8 cellular contexts compared by ENCODE assay signal in genomic region chr9:69412741-69413150, GRCh38.
DNase-seq lines count a peak whose midpoint lies in the region; TF ChIP-seq lines count a peak whose summit lies in the region.

No MANE protein-coding gene starts in this region.

- DNase-seq in Calu3 (peak; percentile 76), Karpas-422 (peak; percentile 54), cerebellar cortex (ENCODE audit: low spot score) (peak; percentile 74), left kidney (ENCODE audit: low read depth, low spot score) (peak; percentile 91), thyroid gland (peak; percentile 78 to 81), activated gamma-delta T cell treated with Interleukin-2 at 50 U/mL for 16 hours (no peak)
- no peak for DNase-seq in NK-92 treated with Interleukin-12 subunit alpha and Interleukin-12 subunit beta, amount 100 ng/mL, for 24 hours (lab: John Stamatoyannopoulos, UW)
- no peak for DNase-seq in activated naive CD4-positive, alpha-beta T cell treated with anti-CD3 and anti-CD28 coated beads, Interleukin-2, amount 10 ng/mL, durations not matched to agents 7 days and 5 days

- H3K4me3 ChIP-seq in Karpas-422 (ENCODE audit: low read length) (no peak overlapping the region), thyroid gland (replicated peaks in 1 of 3) (no peak overlapping the region)

- no peaks in the 10 kb centered on the region for H3K4me1 Mint-ChIP-seq in Calu3 (ENCODE audit: low read depth, unreplicated experiment)
- H3K4me1 Mint-ChIP-seq in activated naive CD4-positive, alpha-beta T cell treated with anti-CD3 and anti-CD28 coated beads, Interleukin-2, amount 10 ng/mL, durations not matched to agents 7 days and 5 days: no peaks in the 10 kb centered on the region

- no peak overlapping the region for H3K9ac ChIP-seq in Karpas-422 (ENCODE audit: low read length)

- no peaks in the 10 kb centered on the region for H3K9me3 Mint-ChIP-seq in Calu3 (ENCODE audit: low read depth, unreplicated experiment)
- no peaks in the 10 kb centered on the region for H3K9me3 Mint-ChIP-seq in activated naive CD4-positive, alpha-beta T cell treated with anti-CD3 and anti-CD28 coated beads, Interleukin-2, amount 10 ng/mL, durations not matched to agents 7 days and 5 days

- no peaks in the 10 kb centered on the region for H4K20me1 ChIP-seq in Karpas-422 (ENCODE audit: insufficient read depth, low read depth, low read length)

- CTCF ChIA-PET in Calu3 (lab: Charles Lee): no interaction called here
- CTCF ChIA-PET in activated naive CD4-positive, alpha-beta T cell treated with anti-CD3 and anti-CD28 coated beads, Interleukin-2, amount 10 ng/mL, durations not matched to agents 7 days and 5 days (lab: Charles Lee): no interaction called here

- H3K4me2 ChIP-seq in Karpas-422 (ENCODE audit: low read depth, low read length, poor library complexity, severe bottlenecking): no peak overlapping the region

- H3K27me3 ChIP-seq in Karpas-422 (ENCODE audit: low read length) (no peaks in the 10 kb centered on the region), thyroid gland (no peaks in the 10 kb centered on the region)

- H3K9me2 ChIP-seq in Karpas-422 (replicated peaks; ENCODE audit: insufficient read depth, low read length): no peaks in the 10 kb centered on the region

- no peaks in the 10 kb centered on the region for H3K79me2 ChIP-seq in Karpas-422 (ENCODE audit: low read length)

- no TSS peak for BruUV-seq in Calu3 (replicated peaks; lab: Mats Ljungman, UMichigan)

- no peaks in the 10 kb centered on the region for H3K36me3 ChIP-seq in Karpas-422 (ENCODE audit: insufficient read depth, low read length)
- no peaks in the 10 kb centered on the region for H3K36me3 ChIP-seq in thyroid gland

- WGBS in thyroid gland, 2 donors: 31 to 50% methylated on average over 4 to 19 of the region's 20 CpGs

- TF ChIP-seq CTCF in Calu3 (IDR thresholded peaks at IDR 0.05; ENCODE audit: unreplicated experiment) (peak; percentile 56), thyroid gland (IDR thresholded peaks at IDR 0.05) (peak; percentile 21 to 73 (median 66))

- H3K27me3 Mint-ChIP-seq in Calu3 (ENCODE audit: unreplicated experiment): peaks cover 15% of the 10 kb centered on the region
- peaks cover 19% of the 10 kb centered on the region for H3K27me3 Mint-ChIP-seq in activated naive CD4-positive, alpha-beta T cell treated with anti-CD3 and anti-CD28 coated beads, Interleukin-2, amount 10 ng/mL, durations not matched to agents 7 days and 5 days

- H2AFZ ChIP-seq in Karpas-422 (ENCODE audit: low read length): no peak overlapping the region

- no peak overlapping the region for H3K27ac Mint-ChIP-seq in Calu3 (ENCODE audit: unreplicated experiment)
- no peak overlapping the region for H3K27ac Mint-ChIP-seq in activated naive CD4-positive, alpha-beta T cell treated with anti-CD3 and anti-CD28 coated beads, Interleukin-2, amount 10 ng/mL, durations not matched to agents 7 days and 5 days

- H3K9me3 ChIP-seq in Karpas-422 (ENCODE audit: low read length) (no peaks in the 10 kb centered on the region), thyroid gland (no peaks in the 10 kb centered on the region)

- H3K36me3 Mint-ChIP-seq in Calu3 (ENCODE audit: insufficient read depth, unreplicated experiment): no peaks in the 10 kb centered on the region
- no peaks in the 10 kb centered on the region for H3K36me3 Mint-ChIP-seq in activated naive CD4-positive, alpha-beta T cell treated with anti-CD3 and anti-CD28 coated beads, Interleukin-2, amount 10 ng/mL, durations not matched to agents 7 days and 5 days

- H3K4me3 Mint-ChIP-seq in Calu3 (ENCODE audit: low read depth, unreplicated experiment): no peak overlapping the region
- H3K4me3 Mint-ChIP-seq in activated naive CD4-positive, alpha-beta T cell treated with anti-CD3 and anti-CD28 coated beads, Interleukin-2, amount 10 ng/mL, durations not matched to agents 7 days and 5 days: no peak overlapping the region

- intact Hi-C loops in Calu3 (cut with micrococcal nuclease; ENCODE audit: unreplicated experiment) (loop anchor here (2.0 kb wide), 1 partner anchor 518 kb away; no protein-coding TSS in a partner anchor), thyroid gland (cut with DNase I) (no loop called here)

- TF ChIP-seq POLR2A in thyroid gland (IDR thresholded peaks at IDR 0.05): no peak

- no peak overlapping the region for H3K27ac ChIP-seq in Karpas-422 (ENCODE audit: low read length)
- no peak overlapping the region for H3K27ac ChIP-seq in thyroid gland

- H3K4me1 ChIP-seq in Karpas-422 (ENCODE audit: low read length) (no peaks in the 10 kb centered on the region), thyroid gland (peaks cover 4 to 6% of the 10 kb centered on the region in 2 donors)

Comparison
In these comparisons a context has a peak if more than half of its experiments do, and no peak if none do; other contexts are left out.
1. DNase-seq: peak in Calu3 (single experiment), Karpas-422 (single experiment), cerebellar cortex (single experiment), left kidney (single experiment) and thyroid gland (2 of 2); none in NK-92 treated with Interleukin-12 subunit alpha and Interleukin-12 subunit beta, amount 100 ng/mL, for 24 hours (single experiment), activated gamma-delta T cell treated with Interleukin-2 at 50 U/mL for 16 hours (single experiment) and activated naive CD4-positive, alpha-beta T cell treated with anti-CD3 and anti-CD28 coated beads, Interleukin-2, amount 10 ng/mL, durations not matched to agents 7 days and 5 days (single experiment).